ENCODE assay signal across 8 cellular contexts in genomic region chr1:31771891-31772668, GRCh38.
DNase-seq lines count a peak whose midpoint lies in the region; ATAC-seq and TF ChIP-seq lines count a peak whose summit lies in the region.

No MANE protein-coding gene starts in this region.

- TF ChIP-seq CTCF in HFF-Myc (IDR thresholded peaks at IDR 0.05; ENCODE audit: low read depth, low read length, missing control alignments), result no peak

- no peak for DNase-seq in HFF-Myc (ENCODE audit: extremely low read depth, low read depth)
- peak; percentile 23 for DNase-seq in activated T-helper 9 cell treated with anti-CD3 and anti-CD28 coated beads, Interleukin-2, amount 50 U/mL, for 16 hours (ENCODE audit: low read depth)
- DNase-seq in stimulated activated CD4-positive, alpha-beta T cell treated with anti-CD3 and anti-CD28 coated beads, Interleukin-2, amount 100 ng/mL, for 4 hours (ENCODE audit: low read depth), result peak; percentile 59
- no peak for DNase-seq in NCI-H524 (lab: John Stamatoyannopoulos, UW)
- no peak for DNase-seq in HuH-7.5 (ENCODE audit: low spot score)

- peak overlapping the region; percentile 25; the same call in 1 of the 2 replicates for H3K4me3 ChIP-seq in HFF-Myc (replicated peaks; ENCODE audit: low read depth, low read length)
- H3K4me3 ChIP-seq in iPS-11a (ENCODE audit: low read depth, low read length), result peak overlapping the region; percentile 43

- ATAC-seq in HG02884 (IDR thresholded peaks at IDR 0.05; ENCODE audit: unreplicated experiment) (no peak), GM18867 (IDR thresholded peaks at IDR 0.05; ENCODE audit: unreplicated experiment) (no peak)

Comparison
In these comparisons a context has a peak if more than half of its experiments do, and no peak if none do; other contexts are left out.
1. DNase-seq: peak in activated T-helper 9 cell treated with anti-CD3 and anti-CD28 coated beads, Interleukin-2, amount 50 U/mL, for 16 hours (single experiment) and stimulated activated CD4-positive, alpha-beta T cell treated with anti-CD3 and anti-CD28 coated beads, Interleukin-2, amount 100 ng/mL, for 4 hours (single experiment); none in HFF-Myc (single experiment), NCI-H524 (0 of 2) and HuH-7.5 (single experiment).